ENCODE assay signal across 9 cellular contexts in genomic region chr10:128046934-128047251, GRCh38.
A peak's percentile ranks its signal among the peaks of the same experiment; 100 is the strongest.
DNase-seq lines count a peak whose midpoint lies in the region; ATAC-seq, FAIRE-seq and TF ChIP-seq lines count a peak whose summit lies in the region.
"Had no signal": no experiment of that assay in that cellular context is flagged by ENCODE, and none has a peak within 500 bp of the region (broad histone marks: within the 10 kb centered on the region; RNA-seq: fewer than 3 reads in every experiment).

No MANE protein-coding gene starts in this region.

- CTCF ChIA-PET in mammary epithelial cell (lab: Charles Lee; ENCODE audit: low non-redundant PET), result no interaction called here

- no TSS peak for BruUV-seq in mammary epithelial cell (replicated peaks; lab: Mats Ljungman, UMichigan)

- no peaks in the 10 kb centered on the region for H4K20me1 ChIP-seq in mammary epithelial cell (ENCODE audit: insufficient read depth, low read length)

- intact Hi-C loops in mammary epithelial cell (cut with micrococcal nuclease), result loop anchor here (1.0 kb wide), 2 partner anchors 12 to 22 kb away; no protein-coding TSS in a partner anchor

- WGBS in mammary epithelial cell (ENCODE audit: low coverage, missing lambda C conversion rate), result 11% methylated on average over 3 of the region's 10 CpGs
- WGBS in small intestine, 3 donors, result 66 to 81% (median 70%) methylated on average over 10 of the region's 10 CpGs

- peak; percentile 1 for ATAC-seq in GM19023 (IDR thresholded peaks at IDR 0.05; ENCODE audit: unreplicated experiment)
- ATAC-seq in HG03064 (IDR thresholded peaks at IDR 0.05; ENCODE audit: low read depth, unreplicated experiment), result peak; percentile 3

- in situ Hi-C loops in mammary epithelial cell (cut with MboI; ENCODE audit: low sequenced_read_pairs in 2 of 2), result no loop called here

- no peak for TF ChIP-seq CTCF in mammary epithelial cell (conservative IDR thresholded peaks at IDR 0.05 in 1 of 2, IDR thresholded peaks at IDR 0.05 in 1 of 2; ENCODE audit: extremely low read depth in 1 of 2, insufficient read depth in 1 of 2, low read depth in 1 of 2, low read length in 2 of 2)

- H3K36me3 ChIP-seq in mammary epithelial cell (ENCODE audit: insufficient read depth, low read length) (peaks cover 10% of the 10 kb centered on the region), small intestine (ENCODE audit: control insufficient read depth in 2 of 2, insufficient read depth in 2 of 2, low read length in 2 of 2) (no peaks in the 10 kb centered on the region)
- H3K36me3 ChIP-seq: WERI-Rb-1 had no signal

- no peaks in the 10 kb centered on the region for H3K27me3 ChIP-seq in mammary epithelial cell (ENCODE audit: insufficient read depth, low read length)
- H3K27me3 ChIP-seq in small intestine (ENCODE audit: control insufficient read depth in 2 of 2, insufficient read depth in 2 of 2, low read length in 2 of 2), result no peaks in the 10 kb centered on the region

- no peak for DNase-seq in mammary epithelial cell
- DNase-seq in small intestine, result no peak
- DNase-seq in NCI-H345 treated with DMSO at 0.1 percent for 48 hours (lab: John Stamatoyannopoulos, UW; ENCODE audit: unreplicated experiment), result no peak
- no peak for DNase-seq in germinal center (ENCODE audit: low spot score)
- DNase-seq in nucleus accumbens (lab: John Stamatoyannopoulos, UW), result no peak
- DNase-seq in RCC 7860 (ENCODE audit: low spot score), result no peak
- DNase-seq: WERI-Rb-1 had no signal

- H3K27ac ChIP-seq in mammary epithelial cell (ENCODE audit: insufficient read depth, low read depth, low read length), result no peak overlapping the region
- H3K27ac ChIP-seq in small intestine (ENCODE audit: low read depth in 1 of 2, low read length in 1 of 2), result peak overlapping the region; percentile 45 to 92
- H3K27ac ChIP-seq: WERI-Rb-1 had no signal

- no peak for FAIRE-seq in small intestine (lab: Jason Lieb, UNC)
- no peak for FAIRE-seq in RCC 7860 (lab: Jason Lieb, UNC)

- H3K9me3 ChIP-seq in mammary epithelial cell (replicated peaks; ENCODE audit: insufficient read depth, low read length) (no peaks in the 10 kb centered on the region), small intestine (ENCODE audit: control insufficient read depth, low read depth) (no peaks in the 10 kb centered on the region)

- H2AFZ ChIP-seq in mammary epithelial cell (ENCODE audit: low read depth, low read length), result peak overlapping the region; percentile 50

- dilution Hi-C loops in mammary epithelial cell (cut with HindIII; ENCODE audit: low sequenced_read_pairs), result no loop called here

- H3K9ac ChIP-seq in mammary epithelial cell (ENCODE audit: insufficient read depth, low read length), result no peak overlapping the region

- peak overlapping the region in 1 of 3 experiments; percentile 66 for H3K4me3 ChIP-seq in mammary epithelial cell (replicated peaks in 1 of 3; ENCODE audit: insufficient read depth in 1 of 3, low read depth in 2 of 3, low read length in 3 of 3)
- H3K4me3 ChIP-seq in small intestine (ENCODE audit: low read depth in 1 of 2, low read length in 2 of 2), result no peak overlapping the region

- H3K79me2 ChIP-seq in mammary epithelial cell (ENCODE audit: insufficient read depth, low read length), result peaks cover 42% of the 10 kb centered on the region

- H3K4me1 ChIP-seq in mammary epithelial cell (ENCODE audit: insufficient read depth, low read length) (peaks cover 35% of the 10 kb centered on the region), small intestine (ENCODE audit: control insufficient read depth in 2 of 2, insufficient read depth in 1 of 2, low read depth in 1 of 2, low read length in 1 of 2) (peaks cover 4 to 5% of the 10 kb centered on the region in 2 donors)

- H3K4me2 ChIP-seq in mammary epithelial cell (ENCODE audit: insufficient read depth, low read depth, low read length), result peak overlapping the region; percentile 89
